8 cellular contexts compared by ENCODE assay signal in genomic region chr2:74414475-74414874, GRCh38. TPM values are rescaled to one million over a fixed set of nuclear protein-coding genes. Genes with fewer than 3 reads are reported as not detected.
A peak's percentile ranks its signal among the peaks of the same experiment; 100 is the strongest.
DNase-seq lines count a peak whose midpoint lies in the region; ATAC-seq, FAIRE-seq and TF ChIP-seq lines count a peak whose summit lies in the region.

No MANE protein-coding gene starts in this region.

- peaks cover 18% of the 10 kb centered on the region for H3K4me1 Mint-ChIP-seq in activated naive CD8-positive, alpha-beta T cell (ENCODE audit: low read depth)

- ATAC-seq in heart right ventricle, result peak in 7 of 8 donors; percentile 7 to 45 (median 21)
- ATAC-seq in gastrocnemius medialis, result no peak

- intact Hi-C loops in heart right ventricle (cut with DNase I) (no loop called here), gastrocnemius medialis (cut with DNase I; ENCODE audit: low total_unique reads) (no loop called here)

- WGBS in heart right ventricle, 2 donors, result 37 to 40% methylated on average over 20 of the region's 20 CpGs

- H3K27ac ChIP-seq in heart right ventricle (peak overlapping the region in 9 of 10 donors; percentile 24 to 74 (median 65)), gastrocnemius medialis (peak overlapping the region in 3 of 4 donors; percentile 33 to 57 (median 49))

- H3K27me3 ChIP-seq in heart right ventricle, result peaks cover 0 to 28% (median 0%) of the 10 kb centered on the region in 7 donors
- peaks cover 11 to 22% (median 19%) of the 10 kb centered on the region in 3 donors for H3K27me3 ChIP-seq in gastrocnemius medialis

- TF ChIP-seq CTCF in heart right ventricle (IDR thresholded peaks at IDR 0.05) (no peak), gastrocnemius medialis (IDR thresholded peaks at IDR 0.05 in 4 of 5, conservative IDR thresholded peaks at IDR 0.05 in 1 of 5) (no peak)

- DNase-seq in DMS53 treated with DMSO at 0.1 percent for 48 hours (lab: John Stamatoyannopoulos, UW; ENCODE audit: unreplicated experiment), result peak; percentile 24
- peak in 1 of 2 donors; percentile 33 for DNase-seq in heart right ventricle
- DNase-seq in gastrocnemius medialis, result no peak
- no peak for DNase-seq in stimulated activated CD4-positive, alpha-beta T cell treated with anti-CD3 and anti-CD28 coated beads, Interleukin-2, amount 100 ng/mL, for 48 hours
- no peak for DNase-seq in activated CD8-positive, alpha-beta memory T cell treated with anti-CD3 and anti-CD28 coated beads, Interleukin-2, amount 50 U/mL, for 48 hours
- DNase-seq in DMS79 treated with DMSO at 0.1 percent for 48 hours (lab: John Stamatoyannopoulos, UW), result no peak
- no peak for DNase-seq in GM12891 (ENCODE audit: insufficient read length, low spot score)

- in situ Hi-C loops in gastrocnemius medialis (cut with MboI; ENCODE audit: low sequenced_read_pairs in 4 of 4), result no loop called here

- H3K27me3 Mint-ChIP-seq in activated naive CD8-positive, alpha-beta T cell, result peaks cover under 1% of the 10 kb centered on the region

- peak overlapping the region; percentile 39 to 72 (median 65) for H3K4me3 ChIP-seq in heart right ventricle
- H3K4me3 ChIP-seq in gastrocnemius medialis, result peak overlapping the region; percentile 40 to 70 (median 58)

- no peak for TF ChIP-seq POLR2A in gastrocnemius medialis (IDR thresholded peaks at IDR 0.05)
- no peak for TF ChIP-seq POLR2A in GM12891 (IDR thresholded peaks at IDR 0.05; ENCODE audit: low read depth, low read length)

- H3K27ac Mint-ChIP-seq in activated naive CD8-positive, alpha-beta T cell, result no peak overlapping the region

- FAIRE-seq in GM12891 (lab: Jason Lieb, UNC), result no peak

- H3K4me3 Mint-ChIP-seq in activated naive CD8-positive, alpha-beta T cell, result peak overlapping the region; percentile 66

- H3K36me3 ChIP-seq in heart right ventricle, result no peaks in the 10 kb centered on the region
- H3K36me3 ChIP-seq in gastrocnemius medialis, result no peaks in the 10 kb centered on the region

- no peaks in the 10 kb centered on the region for H3K36me3 Mint-ChIP-seq in activated naive CD8-positive, alpha-beta T cell

- H3K9me3 ChIP-seq in heart right ventricle, result no peaks in the 10 kb centered on the region
- no peaks in the 10 kb centered on the region for H3K9me3 ChIP-seq in gastrocnemius medialis

- no peaks in the 10 kb centered on the region for H3K9me3 Mint-ChIP-seq in activated naive CD8-positive, alpha-beta T cell (ENCODE audit: low read depth)

- H3K4me1 ChIP-seq in heart right ventricle (peaks cover 8 to 49% (median 38%) of the 10 kb centered on the region in 9 donors), gastrocnemius medialis (peaks cover 4 to 14% of the 10 kb centered on the region in 2 donors)

TF ChIP-seq in GM12891, 5 proteins besides CTCF, POLR2A, EP300 and RAD21:
- TF ChIP-seq PAX5 (IDR thresholded peaks at IDR 0.05; ENCODE audit: insufficient read depth, low read length, severe bottlenecking) (no peak), TAF1 (IDR thresholded peaks at IDR 0.05; ENCODE audit: low read depth, low read length) (no peak), POLR2AphosphoS5 (IDR thresholded peaks at IDR 0.05; ENCODE audit: low read depth, low read length) (no peak), SPI1 (IDR thresholded peaks at IDR 0.05; ENCODE audit: low read depth, low read length) (no peak)

RNA-seq across cellular contexts. Expression of gene C2orf81, which starts 6.9 kb away (rescaled TPM):
- total RNA-seq in heart right ventricle (1 to 10 TPM in 5 of 10 donors, under 1 TPM in 5; 0.52 to 1.7 (median 0.99) TPM), gastrocnemius medialis (under 1 TPM in 1 of 4 donors, not detected in 3; 0.24 TPM)
- 1 to 10 TPM; 1.2 to 1.3 TPM for polyA plus RNA-seq in heart right ventricle
- polyA plus RNA-seq in GM12891 (2012; ENCODE audit: low read depth, missing spikeins), result 6.7 TPM

RNA-seq across cellular contexts. Expression of gene WDR54, which starts 7.1 kb away (rescaled TPM):
- total RNA-seq in heart right ventricle, result 1 to 10 TPM; 1.1 to 6.7 (median 2.4) TPM
- polyA plus RNA-seq in heart right ventricle, result 1 to 10 TPM; 2.9 to 8.7 TPM
- 1 to 10 TPM in 2 of 4 donors, under 1 TPM in 2; 0.51 to 2.1 (median 1.4) TPM for total RNA-seq in gastrocnemius medialis
- 85.4 TPM for polyA plus RNA-seq in GM12891 (2012; ENCODE audit: low read depth, missing spikeins)

RNA-seq across cellular contexts. Expression of gene RTKN, which starts 27.3 kb away (rescaled TPM):
- total RNA-seq in heart right ventricle (10 to 100 TPM in 8 of 10 donors, 1 to 10 TPM in 2; 9.3 to 23.4 (median 14.9) TPM), gastrocnemius medialis (10 to 100 TPM in 1 of 4 donors, 1 to 10 TPM in 3; 2.2 to 17.6 (median 5.9) TPM)
- 10 to 100 TPM; 25.5 to 33.9 TPM for polyA plus RNA-seq in heart right ventricle
- polyA plus RNA-seq in GM12891 (2012; ENCODE audit: low read depth, missing spikeins), result 7.9 TPM

RNA-seq across cellular contexts. Expression of gene DCTN1, which starts 34.4 kb away (rescaled TPM):
- total RNA-seq in heart right ventricle (100 to 1,000 TPM; 140 to 285 (median 195) TPM), gastrocnemius medialis (100 to 1,000 TPM in 2 of 4 donors, 10 to 100 TPM in 2; 89.8 to 127 (median 103) TPM)
- polyA plus RNA-seq in heart right ventricle, result 100 to 1,000 TPM; 123 to 168 TPM
- 68.2 TPM for polyA plus RNA-seq in GM12891 (2012; ENCODE audit: low read depth, missing spikeins)

RNA-seq across cellular contexts. Expression of gene INO80B, which starts 40.4 kb away (rescaled TPM):
- total RNA-seq in heart right ventricle, result 10 to 100 TPM in 9 of 10 donors, 1 to 10 TPM in 1; 8.9 to 22.0 (median 19.4) TPM
- 10 to 100 TPM; 29.6 to 40.7 TPM for polyA plus RNA-seq in heart right ventricle
- 10 to 100 TPM; 14.5 to 51.9 (median 41.1) TPM for total RNA-seq in gastrocnemius medialis
- 23.3 TPM for polyA plus RNA-seq in GM12891 (2012; ENCODE audit: low read depth, missing spikeins)

Comparison
In these comparisons a context has a peak if more than half of its experiments do, and no peak if none do; other contexts are left out.
1. ATAC-seq: peak in heart right ventricle (7 of 8); none in gastrocnemius medialis (0 of 2).